18 cellular contexts compared by ENCODE assay signal in the genomic region with DNA sequence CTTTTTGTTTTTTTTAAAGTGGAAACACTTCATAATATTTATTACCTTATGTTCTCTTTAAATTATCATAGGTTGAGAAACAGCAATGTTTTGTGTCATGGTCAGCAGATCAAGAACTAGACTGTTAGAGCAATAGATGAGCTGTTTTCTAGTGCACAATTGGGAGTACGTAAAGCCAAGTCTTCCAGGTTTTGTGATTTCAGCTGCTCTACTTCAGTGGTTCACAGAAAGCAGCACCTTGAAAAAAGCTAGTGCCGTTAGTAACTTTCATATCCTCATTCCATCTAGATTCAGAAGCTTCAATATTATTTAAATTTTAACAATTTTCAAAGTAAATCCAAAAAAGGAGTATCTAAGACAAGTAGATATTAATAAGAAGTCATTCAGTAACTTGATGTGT. TPM values are rescaled to one million over a fixed set of nuclear protein-coding genes. Genes with fewer than 3 reads are reported as not detected.
DNase-seq lines count a peak whose midpoint lies in the region; ATAC-seq lines count a peak whose summit lies in the region.
"Had no signal": no experiment of that assay in that cellular context is flagged by ENCODE, and none has a peak within 500 bp of the region (broad histone marks: within the 10 kb centered on the region; RNA-seq: fewer than 3 reads in every experiment).

No MANE protein-coding gene starts in this region.

- no peak for ATAC-seq in naive thymus-derived CD8-positive, alpha-beta T cell
- no peak for ATAC-seq in HG02763 (IDR thresholded peaks at IDR 0.05; ENCODE audit: unreplicated experiment)

- H3F3A ChIP-seq in GM23248 (ENCODE audit: insufficient read depth) = no peaks in the 10 kb centered on the region

- peak overlapping the region; percentile 40 for H3K27ac Mint-ChIP-seq in activated CD4-positive, alpha-beta memory T cell treated with anti-CD3 and anti-CD28 coated beads, Interleukin-2, amount 10 ng/mL, durations not matched to agents 7 days and 5 days
- H3K27ac Mint-ChIP-seq in naive thymus-derived CD8-positive, alpha-beta T cell = peak overlapping the region; percentile 36 to 99 (median 82)

- no peak overlapping the region for H2AFZ ChIP-seq in GM23248

- H4K20me1 ChIP-seq in GM23248 (ENCODE audit: insufficient read depth) = no peaks in the 10 kb centered on the region

- H3K4me3 ChIP-seq in GM23248 = no peak overlapping the region
- H3K4me3 ChIP-seq: adrenal gland, coronary artery, esophagus squamous epithelium had no signal

- H3K4me3 Mint-ChIP-seq in activated CD4-positive, alpha-beta memory T cell treated with anti-CD3 and anti-CD28 coated beads, Interleukin-2, amount 10 ng/mL, durations not matched to agents 7 days and 5 days = peak overlapping the region; percentile 71
- peak overlapping the region; percentile 80 to 96 (median 86) for H3K4me3 Mint-ChIP-seq in naive thymus-derived CD8-positive, alpha-beta T cell

- H3K27me3 ChIP-seq in GM23248 (replicated peaks; ENCODE audit: insufficient read depth) = no peaks in the 10 kb centered on the region
- H3K27me3 ChIP-seq: adrenal gland, esophagus squamous epithelium had no signal

- H3K27me3 Mint-ChIP-seq in activated CD4-positive, alpha-beta memory T cell treated with anti-CD3 and anti-CD28 coated beads, Interleukin-2, amount 10 ng/mL, durations not matched to agents 7 days and 5 days = no peaks in the 10 kb centered on the region
- H3K27me3 Mint-ChIP-seq in naive thymus-derived CD8-positive, alpha-beta T cell = no peaks in the 10 kb centered on the region

- POLR2A ChIA-PET in activated CD4-positive, alpha-beta memory T cell treated with anti-CD3 and anti-CD28 coated beads, Interleukin-2, amount 10 ng/mL, durations not matched to agents 7 days and 5 days (lab: Charles Lee) = interaction anchor here (0.7 to 5.1 kb wide), 14 partner anchors 8 to 103 kb away, joined by 3 to 99 read pairs (median 4); partner anchors contain the start of gene UBAC2
- POLR2A ChIA-PET in naive thymus-derived CD8-positive, alpha-beta T cell (lab: Charles Lee) = interaction anchor here (1.0 to 7.9 kb wide), 6 partner anchors 20 to 53 kb away, joined by 3 to 231 read pairs (median 16); partner anchors contain the start of gene UBAC2

- 98 to 100% methylated on average over 2 of the region's 2 CpGs for WGBS in GM23248 (ENCODE audit: low coverage in 1 of 2, low lambda C conversion rate in 2 of 2, missing lambda C conversion rate in 2 of 2), 2 experiments

- no peak overlapping the region for H3K9ac ChIP-seq in GM23248

- H3K4me2 ChIP-seq in GM23248 (ENCODE audit: unreplicated experiment) = peak overlapping the region; percentile 33

- no peaks in the 10 kb centered on the region for H3K9me2 ChIP-seq in GM23248 (ENCODE audit: insufficient read depth)

- CTCF ChIA-PET in activated CD4-positive, alpha-beta memory T cell treated with anti-CD3 and anti-CD28 coated beads, Interleukin-2, amount 10 ng/mL, durations not matched to agents 7 days and 5 days (lab: Charles Lee) = interaction anchor here (0.6 to 4.3 kb wide), 13 partner anchors 8 to 329 kb away, joined by 3 to 31 read pairs (median 4); partner anchors contain the start of gene UBAC2

- no peaks in the 10 kb centered on the region for H3K9me3 ChIP-seq in GM23248 (ENCODE audit: low read depth)
- H3K9me3 ChIP-seq: adrenal gland, Caco-2, esophagus squamous epithelium had no signal

- H3K36me3 Mint-ChIP-seq in activated CD4-positive, alpha-beta memory T cell treated with anti-CD3 and anti-CD28 coated beads, Interleukin-2, amount 10 ng/mL, durations not matched to agents 7 days and 5 days (ENCODE audit: low read depth) = peaks cover 48% of the 10 kb centered on the region
- H3K36me3 Mint-ChIP-seq in naive thymus-derived CD8-positive, alpha-beta T cell = peaks cover 25 to 42% (median 28%) of the 10 kb centered on the region in 3 donors

- H3K27ac ChIP-seq in GM23248 = peak overlapping the region; percentile 19
- H3K27ac ChIP-seq: 22Rv1, adrenal gland, coronary artery, esophagus squamous epithelium had no signal

- in situ Hi-C loops in GM23248 (cut with MboI) = no loop called here

- peaks cover 26% of the 10 kb centered on the region for H3K4me1 ChIP-seq in GM23248 (ENCODE audit: insufficient read depth)
- H3K4me1 ChIP-seq: Caco-2, esophagus squamous epithelium had no signal

- DNase-seq in NOMO-1 treated with DMSO at 0.1 percent for 48 hours (lab: John Stamatoyannopoulos, UW; ENCODE audit: unreplicated experiment) (peak; percentile 74), NOMO-1 treated with dmso at 0.1 percent for 144 hours (lab: John Stamatoyannopoulos, UW; ENCODE audit: unreplicated experiment) (no peak), GM23248 (no peak), NCI-H2081 (lab: John Stamatoyannopoulos, UW) (no peak), NCI-H2029 (lab: John Stamatoyannopoulos, UW) (no peak)
- no peak for DNase-seq in activated CD4-positive, alpha-beta memory T cell treated with anti-CD3 and anti-CD28 coated beads, Interleukin-2, amount 10 ng/mL, durations not matched to agents 7 days and 5 days
- DNase-seq in naive thymus-derived CD8-positive, alpha-beta T cell = no peak
- DNase-seq: activated CD4-positive, alpha-beta T cell treated with anti-CD3 and anti-CD28 coated beads for 48 hours; adrenal gland; Caco-2; esophagus squamous epithelium; hippocampal formation; left ventricle myocardium superior; MM.1S had no signal

- no peaks in the 10 kb centered on the region for H3K9me3 Mint-ChIP-seq in activated CD4-positive, alpha-beta memory T cell treated with anti-CD3 and anti-CD28 coated beads, Interleukin-2, amount 10 ng/mL, durations not matched to agents 7 days and 5 days
- H3K9me3 Mint-ChIP-seq in naive thymus-derived CD8-positive, alpha-beta T cell = no peaks in the 10 kb centered on the region

- H3K36me3 ChIP-seq in GM23248 (ENCODE audit: low read depth) = no peaks in the 10 kb centered on the region
- H3K36me3 ChIP-seq: adrenal gland had no signal

- H3K79me2 ChIP-seq in GM23248 (ENCODE audit: insufficient read depth) = peaks cover 3% of the 10 kb centered on the region; the same call in 1 of the 2 replicates

- H3K4me1 Mint-ChIP-seq in activated CD4-positive, alpha-beta memory T cell treated with anti-CD3 and anti-CD28 coated beads, Interleukin-2, amount 10 ng/mL, durations not matched to agents 7 days and 5 days = peaks cover 61% of the 10 kb centered on the region
- H3K4me1 Mint-ChIP-seq in naive thymus-derived CD8-positive, alpha-beta T cell = peaks cover 38 to 80% (median 67%) of the 10 kb centered on the region in 4 donors

RNA-seq across cellular contexts. Expression of gene GPR18, which starts 1.9 kb away (rescaled TPM):
- total RNA-seq in GM23248 (2014; rRNA removed; shearing (Covaris generic)) = not detected in 2 replicates
- 0.22 and 0.46 TPM in 2 replicates for polyA plus RNA-seq in GM23248 (2016; fragmentation: Nextera tagmentation; extraction: Ambion mirVana)
- 10 to 100 TPM; 10.3 to 10.4 TPM for total RNA-seq in activated CD4-positive, alpha-beta memory T cell treated with anti-CD3 and anti-CD28 coated beads, Interleukin-2, amount 10 ng/mL, durations not matched to agents 7 days and 5 days
- 10 to 100 TPM; 31.1 to 31.3 TPM for total RNA-seq in naive thymus-derived CD8-positive, alpha-beta T cell
- polyA plus RNA-seq in naive thymus-derived CD8-positive, alpha-beta T cell = 10 to 100 TPM; 22.2 to 37.0 (median 26.1) TPM
- total RNA-seq: Caco-2, left ventricle myocardium superior, temporal lobe had no signal

RNA-seq across cellular contexts. Expression of gene GPR183, which starts 50.9 kb away (rescaled TPM):
- not detected in 2 replicates for total RNA-seq in GM23248 (2014; rRNA removed; shearing (Covaris generic))
- 0.25 and 0.33 TPM in 2 replicates for polyA plus RNA-seq in GM23248 (2016; fragmentation: Nextera tagmentation; extraction: Ambion mirVana)
- total RNA-seq in activated CD4-positive, alpha-beta memory T cell treated with anti-CD3 and anti-CD28 coated beads, Interleukin-2, amount 10 ng/mL, durations not matched to agents 7 days and 5 days = 10 to 100 TPM; 43.7 to 46.2 TPM
- total RNA-seq in naive thymus-derived CD8-positive, alpha-beta T cell = 10 to 100 TPM in 1 of 2 experiments, 1 to 10 TPM in 1; 8.4 to 10.4 TPM
- 10 to 100 TPM in 2 of 3 donors, 1 to 10 TPM in 1; 9.2 to 35.5 (median 13.1) TPM for polyA plus RNA-seq in naive thymus-derived CD8-positive, alpha-beta T cell
- total RNA-seq: Caco-2 had no signal

RNA-seq across cellular contexts. Expression of gene UBAC2, which starts 55.6 kb away (rescaled TPM):
- 44.8 and 66.1 TPM in 2 replicates for total RNA-seq in GM23248 (2014; rRNA removed; shearing (Covaris generic))
- polyA plus RNA-seq in GM23248 (2016; fragmentation: Nextera tagmentation; extraction: Ambion mirVana) = 95.9 and 96.5 TPM in 2 replicates
- 10 to 100 TPM; 53.8 to 55.2 TPM for total RNA-seq in activated CD4-positive, alpha-beta memory T cell treated with anti-CD3 and anti-CD28 coated beads, Interleukin-2, amount 10 ng/mL, durations not matched to agents 7 days and 5 days
- 100 to 1,000 TPM; 105 to 108 TPM for total RNA-seq in naive thymus-derived CD8-positive, alpha-beta T cell
- polyA plus RNA-seq in naive thymus-derived CD8-positive, alpha-beta T cell = 100 to 1,000 TPM; 160 to 178 (median 173) TPM

Comparison
In these comparisons a context has a peak if more than half of its experiments do, and no peak if none do; other contexts are left out.
1. RNA of gene GPR18, which starts 1.9 kb away (total RNA-seq): 31.1 to 31.3 TPM in naive thymus-derived CD8-positive, alpha-beta T cell and 10.3 to 10.4 TPM in activated CD4-positive, alpha-beta memory T cell treated with anti-CD3 and anti-CD28 coated beads, Interleukin-2, amount 10 ng/mL, durations not matched to agents 7 days and 5 days; not detected in GM23248; every median in the first group is over 10 times any median in the second.